ENCODE assay signal across 14 cellular contexts in the genomic region with DNA sequence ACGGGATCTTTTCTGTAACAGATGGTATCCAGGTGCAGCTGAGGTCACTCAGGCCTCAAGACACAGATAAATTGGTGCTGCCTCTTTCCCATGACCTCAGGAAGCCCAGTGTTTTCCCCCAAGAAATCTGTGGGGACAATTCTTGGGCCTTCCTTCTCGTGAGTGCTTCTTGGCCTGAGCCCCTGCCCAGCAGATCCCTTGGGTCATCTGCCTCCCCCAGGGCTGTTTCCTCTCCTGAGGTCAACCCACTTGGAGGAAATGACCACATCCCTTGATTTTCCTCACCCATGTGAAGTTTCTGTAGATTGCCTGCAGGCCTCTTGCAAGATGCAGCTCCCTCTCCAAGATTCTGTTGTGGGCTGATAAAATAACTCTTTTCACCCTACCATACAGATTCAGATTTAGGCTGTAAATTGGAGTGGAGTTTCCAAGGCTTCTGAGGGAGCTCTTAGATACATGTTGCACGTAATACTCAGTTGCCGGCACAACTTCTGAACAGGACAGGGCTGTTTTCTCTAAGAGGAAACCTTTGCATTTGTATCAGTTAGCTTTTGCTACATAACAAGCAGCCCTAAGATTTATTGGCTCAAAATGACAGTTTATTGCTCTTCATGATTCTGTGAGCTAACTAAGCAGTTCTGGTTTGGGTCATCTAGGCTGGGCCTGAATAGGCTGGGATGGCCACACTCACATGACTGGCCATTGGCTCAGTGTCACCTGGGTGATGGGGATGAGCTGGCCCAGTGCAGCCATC. TPM values are rescaled to one million over a fixed set of nuclear protein-coding genes. Genes with fewer than 3 reads are reported as not detected.
A peak's percentile ranks its signal among the peaks of the same experiment; 100 is the strongest.
DNase-seq lines count a peak whose midpoint lies in the region; ATAC-seq, FAIRE-seq and TF ChIP-seq lines count a peak whose summit lies in the region.
"Had no signal": no experiment of that assay in that cellular context is flagged by ENCODE, and none has a peak within 500 bp of the region (broad histone marks: within the 10 kb centered on the region; RNA-seq: fewer than 3 reads in every experiment).

No MANE protein-coding gene starts in this region.

- H3K36me3 ChIP-seq in CD8-positive, alpha-beta memory T cell (ENCODE audit: insufficient read depth, low read length) = peaks cover 65% of the 10 kb centered on the region
- no peaks in the 10 kb centered on the region for H3K36me3 ChIP-seq in endothelial cell of umbilical vein (ENCODE audit: control insufficient read depth in 2 of 2, extremely low read depth in 1 of 2, insufficient read depth in 2 of 2, low read length in 2 of 2)
- H3K36me3 ChIP-seq: gastrocnemius medialis had no signal

- peaks cover 0 to 2% (median 0%) of the 10 kb centered on the region in 5 donors for H3K9me3 Mint-ChIP-seq in CD8-positive, alpha-beta memory T cell
- peaks cover 0 to 2% (median 0%) of the 10 kb centered on the region in 9 donors for H3K9me3 Mint-ChIP-seq in naive thymus-derived CD8-positive, alpha-beta T cell

- no TSS peak for BruUV-seq in endothelial cell of umbilical vein (replicated peaks; lab: Mats Ljungman, UMichigan)

- FAIRE-seq in endothelial cell of umbilical vein (lab: Jason Lieb, UNC) = no peak
- FAIRE-seq: islet of Langerhans had no signal

- dilution Hi-C loops in endothelial cell of umbilical vein (cut with MboI; ENCODE audit: extremely low pct_ligation_motif_present, low sequenced_read_pairs) = no loop called here

- H3K9me1 ChIP-seq in endothelial cell of umbilical vein (replicated peaks; ENCODE audit: control insufficient read depth, extremely low read depth, insufficient read depth, low read length) = no peaks in the 10 kb centered on the region

- peak overlapping the region in 4 of 7 donors; percentile 6 to 44 (median 37) for H3K4me3 Mint-ChIP-seq in CD8-positive, alpha-beta memory T cell
- peak overlapping the region in 7 of 10 donors; percentile 9 to 62 (median 44) for H3K4me3 Mint-ChIP-seq in naive thymus-derived CD8-positive, alpha-beta T cell

- no peak overlapping the region for H2AFZ ChIP-seq in endothelial cell of umbilical vein (ENCODE audit: low read depth, low read length)

- H3K9me3 ChIP-seq in CD8-positive, alpha-beta memory T cell (ENCODE audit: low read length) = no peaks in the 10 kb centered on the region
- no peaks in the 10 kb centered on the region for H3K9me3 ChIP-seq in endothelial cell of umbilical vein (replicated peaks; ENCODE audit: control insufficient read depth, insufficient read depth, low read length)
- H3K9me3 ChIP-seq: testis had no signal

- TF ChIP-seq POLR2A in endothelial cell of umbilical vein (IDR thresholded peaks at IDR 0.05; ENCODE audit: low read depth, low read length) = no peak

- H3K9ac ChIP-seq in endothelial cell of umbilical vein (replicated peaks; ENCODE audit: extremely low read depth, insufficient read depth, low read length) = no peak overlapping the region

- H3K36me3 Mint-ChIP-seq in CD8-positive, alpha-beta memory T cell = peaks cover 31 to 93% (median 34%) of the 10 kb centered on the region in 3 donors
- H3K36me3 Mint-ChIP-seq in naive thymus-derived CD8-positive, alpha-beta T cell = peaks cover 12 to 100% (median 45%) of the 10 kb centered on the region in 3 donors

- ATAC-seq in naive thymus-derived CD8-positive, alpha-beta T cell = no peak
- no peak for ATAC-seq in GM18867 (IDR thresholded peaks at IDR 0.05; ENCODE audit: unreplicated experiment)
- ATAC-seq in HG02981 (IDR thresholded peaks at IDR 0.05; ENCODE audit: unreplicated experiment) = no peak
- ATAC-seq: gastrocnemius medialis had no signal

- peaks cover 56% of the 10 kb centered on the region for H3K4me1 ChIP-seq in CD8-positive, alpha-beta memory T cell (ENCODE audit: insufficient read depth, low read length)
- H3K4me1 ChIP-seq in endothelial cell of umbilical vein (ENCODE audit: control insufficient read depth, extremely low read depth, insufficient read depth, low read length) = no peaks in the 10 kb centered on the region
- H3K4me1 ChIP-seq: testis had no signal

- CTCF ChIA-PET in CD8-positive, alpha-beta memory T cell (lab: Charles Lee) = interaction anchor here (0.8 to 4.9 kb wide), 5 partner anchors 10 to 27 kb away, joined by 3 to 20 read pairs (median 6); no protein-coding TSS in a partner anchor
- CTCF ChIA-PET in endothelial cell of umbilical vein (lab: Charles Lee) = interaction anchor here (0.6 to 1.5 kb wide), 3 partner anchors 14 to 17 kb away, joined by 3 to 6 read pairs (median 3); no protein-coding TSS in a partner anchor

- peak overlapping the region; percentile 27 for H3K27ac ChIP-seq in CD8-positive, alpha-beta memory T cell (ENCODE audit: low read depth, low read length)
- H3K27ac ChIP-seq in endothelial cell of umbilical vein (ENCODE audit: insufficient read depth, low read depth, low read length) = no peak overlapping the region
- H3K27ac ChIP-seq: RWPE1, testis had no signal

- H3K79me2 ChIP-seq in endothelial cell of umbilical vein (ENCODE audit: control insufficient read depth, insufficient read depth, low read length) = no peaks in the 10 kb centered on the region

- H3K4me1 Mint-ChIP-seq in CD8-positive, alpha-beta memory T cell = peaks cover 66 to 93% (median 76%) of the 10 kb centered on the region in 3 donors
- peaks cover 33 to 88% (median 79%) of the 10 kb centered on the region in 4 donors for H3K4me1 Mint-ChIP-seq in naive thymus-derived CD8-positive, alpha-beta T cell

- no peaks in the 10 kb centered on the region for H3K27me3 ChIP-seq in CD8-positive, alpha-beta memory T cell (ENCODE audit: insufficient read depth, low read length, poor library complexity, severe bottlenecking)
- H3K27me3 ChIP-seq in endothelial cell of umbilical vein (ENCODE audit: control insufficient read depth in 2 of 2, insufficient read depth in 2 of 2, low read length in 2 of 2) = no peaks in the 10 kb centered on the region
- H3K27me3 ChIP-seq: gastrocnemius medialis, testis had no signal

- H3K4me3 ChIP-seq in CD8-positive, alpha-beta memory T cell (ENCODE audit: low read length) = no peak overlapping the region
- H3K4me3 ChIP-seq in endothelial cell of umbilical vein (replicated peaks in 1 of 3; ENCODE audit: insufficient read depth in 1 of 3, low read depth in 1 of 3, low read length in 3 of 3) = no peak overlapping the region
- H3K4me3 ChIP-seq: gastrocnemius medialis, testis had no signal

- peak overlapping the region; percentile 61 to 96 (median 87) for H3K27ac Mint-ChIP-seq in CD8-positive, alpha-beta memory T cell
- peak overlapping the region; percentile 78 to 93 (median 91) for H3K27ac Mint-ChIP-seq in naive thymus-derived CD8-positive, alpha-beta T cell

- H3K4me2 ChIP-seq in endothelial cell of umbilical vein (ENCODE audit: insufficient read depth, low read length) = no peak overlapping the region

- intact Hi-C loops in endothelial cell of umbilical vein (cut with micrococcal nuclease) = no loop called here

- H3K27me3 Mint-ChIP-seq in CD8-positive, alpha-beta memory T cell = no peaks in the 10 kb centered on the region
- no peaks in the 10 kb centered on the region for H3K27me3 Mint-ChIP-seq in naive thymus-derived CD8-positive, alpha-beta T cell

- TF ChIP-seq CTCF in endothelial cell of umbilical vein (IDR thresholded peaks at IDR 0.05; ENCODE audit: extremely low read depth in 1 of 2, insufficient read depth in 1 of 2, low read depth in 1 of 2, low read length in 2 of 2) = no peak

- POLR2A ChIA-PET in CD8-positive, alpha-beta memory T cell (lab: Charles Lee) = interaction anchor here (0.7 to 1.2 kb wide), 2 partner anchors 18 to 1021 kb away, joined by 3 read pairs; no protein-coding TSS in a partner anchor
- POLR2A ChIA-PET in endothelial cell of umbilical vein (lab: Charles Lee) = no interaction called here
- POLR2A ChIA-PET in naive thymus-derived CD8-positive, alpha-beta T cell (lab: Charles Lee) = interaction anchor here (0.7 to 9.5 kb wide), 3 partner anchors 9 to 18 kb away, joined by 3 to 49 read pairs (median 40); a partner anchor contains a TSS

- no peaks in the 10 kb centered on the region for H4K20me1 ChIP-seq in endothelial cell of umbilical vein (replicated peaks; ENCODE audit: control insufficient read depth, extremely low read depth, insufficient read depth, low read length)

- DNase-seq in CD8-positive, alpha-beta memory T cell = no peak
- DNase-seq in RPMI7951 (ENCODE audit: low read depth) (peak; percentile 99), endothelial cell of umbilical vein (ENCODE audit: low read depth, low spot score) (peak; percentile 9), NCI-H2196 treated with DMSO at 0.1 percent for 48 hours (lab: John Stamatoyannopoulos, UW; ENCODE audit: unreplicated experiment) (no peak), DMS53 (lab: John Stamatoyannopoulos, UW) (no peak)
- no peak for DNase-seq in naive thymus-derived CD8-positive, alpha-beta T cell
- DNase-seq: gastrocnemius medialis, GDM1, NCI-H526, testis had no signal

RNA-seq across cellular contexts. Expression of a gene that starts 13.1 kb away (rescaled TPM):
- 100 to 1,000 TPM; 180 to 197 TPM for total RNA-seq in CD8-positive, alpha-beta memory T cell
- 184 TPM for polyA plus RNA-seq in CD8-positive, alpha-beta memory T cell
- 2.0 and 2.1 TPM in 2 replicates for total RNA-seq in RPMI7951 (2014; rRNA removed; shearing (Covaris generic))
- total RNA-seq in endothelial cell of umbilical vein = not detected in 2 replicates
- polyA plus RNA-seq in endothelial cell of umbilical vein = 0.10 and 0.14 TPM in 2 replicates
- polyA plus RNA-seq in endothelial cell of umbilical vein (2011; cell fraction: cytosol; rRNA removed) = 0.07 TPM in 1 of 2 replicates, not detected in the other
- 0.78 and 0.99 TPM in 2 replicates for polyA plus RNA-seq in endothelial cell of umbilical vein (2011; cell fraction: nucleus; rRNA removed)
- polyA plus RNA-seq in endothelial cell of umbilical vein (2012) = 0.25 and 0.30 TPM in 2 replicates
- 0.12 TPM in 1 of 2 replicates, not detected in the other for polyA minus RNA-seq in endothelial cell of umbilical vein
- polyA minus RNA-seq in endothelial cell of umbilical vein (2011; cell fraction: cytosol; rRNA and poly(A)+ RNA removed) = not detected
- polyA minus RNA-seq in endothelial cell of umbilical vein (2011; cell fraction: nucleus; rRNA and poly(A)+ RNA removed) = 0.53 TPM in 1 of 2 replicates, not detected in the other
- 100 to 1,000 TPM; 490 to 503 TPM for total RNA-seq in naive thymus-derived CD8-positive, alpha-beta T cell
- polyA plus RNA-seq in naive thymus-derived CD8-positive, alpha-beta T cell = 100 to 1,000 TPM; 131 to 168 (median 149) TPM

RNA-seq across cellular contexts. Expression of a gene that starts 57.0 kb away (rescaled TPM):
- 1 to 10 TPM; 4.6 to 6.5 TPM for total RNA-seq in CD8-positive, alpha-beta memory T cell
- polyA plus RNA-seq in CD8-positive, alpha-beta memory T cell = not detected
- 3.3 and 4.9 TPM in 2 replicates for total RNA-seq in RPMI7951 (2014; rRNA removed; shearing (Covaris generic))
- 4.2 and 7.9 TPM in 2 replicates for total RNA-seq in endothelial cell of umbilical vein
- 1.8 and 2.7 TPM in 2 replicates for polyA plus RNA-seq in endothelial cell of umbilical vein
- polyA plus RNA-seq in endothelial cell of umbilical vein (2011; cell fraction: cytosol; rRNA removed) = 0.35 and 0.95 TPM in 2 replicates
- 23.7 and 28.6 TPM in 2 replicates for polyA plus RNA-seq in endothelial cell of umbilical vein (2011; cell fraction: nucleus; rRNA removed)
- 3.7 and 3.9 TPM in 2 replicates for polyA plus RNA-seq in endothelial cell of umbilical vein (2012)
- 3.3 and 3.6 TPM in 2 replicates for polyA minus RNA-seq in endothelial cell of umbilical vein
- polyA minus RNA-seq in endothelial cell of umbilical vein (2011; cell fraction: cytosol; rRNA and poly(A)+ RNA removed) = 4.4 TPM
- polyA minus RNA-seq in endothelial cell of umbilical vein (2011; cell fraction: nucleus; rRNA and poly(A)+ RNA removed) = 9.1 and 9.5 TPM in 2 replicates
- 10 to 100 TPM; 18.2 to 21.2 TPM for total RNA-seq in naive thymus-derived CD8-positive, alpha-beta T cell
- polyA plus RNA-seq in naive thymus-derived CD8-positive, alpha-beta T cell = 1 to 10 TPM in 1 of 3 donors, under 1 TPM in 2; 0.35 to 1.5 (median 0.68) TPM

Comparison
In these comparisons a context has a peak if more than half of its experiments do, and no peak if none do; other contexts are left out.
1. DNase-seq: peak in RPMI7951 (single experiment) and endothelial cell of umbilical vein (single experiment); none in CD8-positive, alpha-beta memory T cell (0 of 5), naive thymus-derived CD8-positive, alpha-beta T cell (0 of 10), NCI-H2196 treated with DMSO at 0.1 percent for 48 hours (single experiment) and DMS53 (single experiment).
2. RNA of a gene that starts 13.1 kb away (total RNA-seq): 490 to 503 TPM in naive thymus-derived CD8-positive, alpha-beta T cell and 180 to 197 TPM in CD8-positive, alpha-beta memory T cell; 2.0 to 2.1 TPM in RPMI7951 and not detected in endothelial cell of umbilical vein; every median in the first group is over 10 times any median in the second.